8 cellular contexts compared by ENCODE assay signal in genomic region chrX:54044877-54045328, GRCh38. TPM values are rescaled to one million over a fixed set of nuclear protein-coding genes. Genes with fewer than 3 reads are reported as not detected.
DNase-seq lines count a peak whose midpoint lies in the region; ATAC-seq and TF ChIP-seq lines count a peak whose summit lies in the region.

No MANE protein-coding gene starts in this region.

- CTCF ChIA-PET in HEK293 (lab: Yijun Ruan, JAX), result no interaction called here

- no peaks in the 10 kb centered on the region for H3K9me3 Mint-ChIP-seq in activated T-helper 2 cell treated with anti-CD3 and anti-CD28 coated beads, Interferon-gamma antibody, Interleukin-2, Interleukin-4, amounts not matched to agents 10 μg/mL and 5 μg/mL and 100 μg/mL, durations not matched to agents 14 hours and 24 hours and 36 hours

- DNase-seq in activated T-helper 2 cell treated with anti-CD3 and anti-CD28 coated beads, Interferon-gamma antibody, Interleukin-2, Interleukin-4, amounts not matched to agents 10 μg/mL and 5 μg/mL and 100 μg/mL, durations not matched to agents 14 hours and 24 hours and 36 hours (ENCODE audit: low spot score), result no peak
- no peak for DNase-seq in stomach

- H3K36me3 ChIP-seq in BLaER1, result peaks cover 18% of the 10 kb centered on the region
- H3K36me3 ChIP-seq in HEK293 (ENCODE audit: control insufficient read depth in 2 of 2, insufficient read depth in 1 of 2, low read length in 2 of 2), result peaks cover 19 to 23% of the 10 kb centered on the region in 2 experiments
- H3K36me3 ChIP-seq in iPS-18a (ENCODE audit: control insufficient read depth, low read depth, low read length), result peaks cover 14% of the 10 kb centered on the region
- peaks cover 0 to 22% (median 21%) of the 10 kb centered on the region in 4 donors for H3K36me3 ChIP-seq in stomach

- H3K4me3 ChIP-seq in BLaER1, result peak overlapping the region; percentile 73
- H3K4me3 ChIP-seq in HEK293 (ENCODE audit: low read depth, low read length), result peak overlapping the region; percentile 39
- peak overlapping the region; percentile 47 for H3K4me3 ChIP-seq in iPS-18a (ENCODE audit: low read length)
- H3K4me3 ChIP-seq in stomach, result peak overlapping the region; percentile 20 to 72 (median 60)

- TF ChIP-seq CTCF in HEK293 (tag by site-specific recombination; IDR thresholded peaks at IDR 0.05) (no peak), stomach (IDR thresholded peaks at IDR 0.05) (no peak)

- TF ChIP-seq EP300 in stomach (IDR thresholded peaks at IDR 0.05), result no peak

- H3K9me3 ChIP-seq in BLaER1 (peaks cover 10% of the 10 kb centered on the region; the same call in 1 of the 2 replicates), HEK293 (ENCODE audit: control insufficient read depth, insufficient read depth, low read depth, low read length) (no peaks in the 10 kb centered on the region; the same call in 1 of the 2 replicates), iPS-18a (ENCODE audit: control insufficient read depth, low read depth, low read length) (peaks cover 3% of the 10 kb centered on the region), stomach (no peaks in the 10 kb centered on the region)

- H3K4me1 ChIP-seq in BLaER1 (peaks cover 16% of the 10 kb centered on the region), HEK293 (ENCODE audit: control insufficient read depth, insufficient read depth, low read length) (no peaks in the 10 kb centered on the region), iPS-18a (ENCODE audit: control insufficient read depth, low read depth, low read length) (no peaks in the 10 kb centered on the region), stomach (peaks cover 0 to 20% (median 5%) of the 10 kb centered on the region in 4 donors)

- no peaks in the 10 kb centered on the region for H4K20me1 ChIP-seq in BLaER1

- no peak for TF ChIP-seq POLR2A in stomach (IDR thresholded peaks at IDR 0.05)

- no peaks in the 10 kb centered on the region for H3K27me3 Mint-ChIP-seq in activated T-helper 2 cell treated with anti-CD3 and anti-CD28 coated beads, Interferon-gamma antibody, Interleukin-2, Interleukin-4, amounts not matched to agents 10 μg/mL and 5 μg/mL and 100 μg/mL, durations not matched to agents 14 hours and 24 hours and 36 hours (ENCODE audit: low read depth)

- H3K9ac ChIP-seq in BLaER1 (peak overlapping the region; percentile 93), iPS-18a (ENCODE audit: low read length) (peak overlapping the region; percentile 82)

- H3K27ac ChIP-seq in BLaER1 (peak overlapping the region; percentile 94), HEK293 (ENCODE audit: extremely low read depth, low read depth, low read length) (peak overlapping the region; percentile 98), iPS-18a (ENCODE audit: low read length) (peak overlapping the region; percentile 32), stomach (peak overlapping the region; percentile 88 to 95 (median 93))

- 4 to 47% (median 39%) methylated on average over 2 to 10 of the region's 10 CpGs for WGBS in stomach, 5 donors

- peak overlapping the region; percentile 95 for H3K27ac Mint-ChIP-seq in activated T-helper 2 cell treated with anti-CD3 and anti-CD28 coated beads, Interferon-gamma antibody, Interleukin-2, Interleukin-4, amounts not matched to agents 10 μg/mL and 5 μg/mL and 100 μg/mL, durations not matched to agents 14 hours and 24 hours and 36 hours

- H3K4me1 Mint-ChIP-seq in activated T-helper 2 cell treated with anti-CD3 and anti-CD28 coated beads, Interferon-gamma antibody, Interleukin-2, Interleukin-4, amounts not matched to agents 10 μg/mL and 5 μg/mL and 100 μg/mL, durations not matched to agents 14 hours and 24 hours and 36 hours (ENCODE audit: low read depth), result peaks cover 15% of the 10 kb centered on the region

- peak overlapping the region; percentile 72 for H3K4me2 ChIP-seq in BLaER1

- H3K36me3 Mint-ChIP-seq in activated T-helper 2 cell treated with anti-CD3 and anti-CD28 coated beads, Interferon-gamma antibody, Interleukin-2, Interleukin-4, amounts not matched to agents 10 μg/mL and 5 μg/mL and 100 μg/mL, durations not matched to agents 14 hours and 24 hours and 36 hours (ENCODE audit: low read depth), result peaks cover 14% of the 10 kb centered on the region

- intact Hi-C loops in activated T-helper 2 cell treated with anti-CD3 and anti-CD28 coated beads, Interferon-gamma antibody, Interleukin-2, Interleukin-4, amounts not matched to agents 10 μg/mL and 5 μg/mL and 100 μg/mL, durations not matched to agents 14 hours and 24 hours and 36 hours (cut with micrococcal nuclease), result loop anchor here (1.0 to 10.0 kb wide), 9 partner anchors 138 to 1120 kb away; partner anchors contain the start of genes FAM120C, GNL3L, KDM5C and MAGED2
- intact Hi-C loops in stomach (cut with DNase I; ENCODE audit: low total_unique reads), result no loop called here

- POLR2A ChIA-PET in HEK293 (lab: Yijun Ruan, JAX), result interaction anchor here (0.8 to 3.6 kb wide), 8 partner anchors 15 to 955 kb away, joined by 3 to 36 read pairs (median 5); partner anchors contain the start of genes APEX2, FAM120C, RIBC1 and SMC1A

- H3K27me3 ChIP-seq in BLaER1 (peaks cover 47% of the 10 kb centered on the region), iPS-18a (ENCODE audit: control insufficient read depth, insufficient read depth, low read length) (no peaks in the 10 kb centered on the region), stomach (no peaks in the 10 kb centered on the region)

- no peak for ATAC-seq in GM19324 (IDR thresholded peaks at IDR 0.05; ENCODE audit: low FRiP score, unreplicated experiment)
- ATAC-seq in HG03159 (IDR thresholded peaks at IDR 0.05; ENCODE audit: unreplicated experiment), result no peak
- no peak for ATAC-seq in activated CD4-positive, CD25-positive, alpha-beta regulatory T cell treated with anti-CD3 and anti-CD28 coated beads, Interleukin-2, amount 50 U/mL, for 24 hours

- peak overlapping the region; percentile 88 for H3K4me3 Mint-ChIP-seq in activated T-helper 2 cell treated with anti-CD3 and anti-CD28 coated beads, Interferon-gamma antibody, Interleukin-2, Interleukin-4, amounts not matched to agents 10 μg/mL and 5 μg/mL and 100 μg/mL, durations not matched to agents 14 hours and 24 hours and 36 hours (ENCODE audit: low read depth)

TF ChIP-seq in HEK293, 187 proteins besides CTCF, POLR2A, EP300 and RAD21 (continues in another document):
- 0 out of 2 replicates have a peak, but pooled peaks have one; percentile 14 for TF ChIP-seq ZBTB11 (tag by site-specific recombination; conservative IDR thresholded peaks at IDR 0.05; ENCODE audit: low read depth)
- peak; percentile 34 for TF ChIP-seq PRDM10 (tag by site-specific recombination; IDR thresholded peaks at IDR 0.05)

RNA-seq across cellular contexts. Expression of gene PHF8, which starts 0.6 kb away (rescaled TPM):
- 41.8 and 47.5 TPM in 2 replicates for total RNA-seq in activated T-helper 2 cell treated with anti-CD3 and anti-CD28 coated beads, Interferon-gamma antibody, Interleukin-2, Interleukin-4, amounts not matched to agents 10 μg/mL and 5 μg/mL and 100 μg/mL, durations not matched to agents 14 hours and 24 hours and 36 hours
- total RNA-seq in stomach, result 10 to 100 TPM; 13.6 to 65.2 (median 37.6) TPM
- polyA plus RNA-seq in stomach, result 1 to 10 TPM; 3.4 to 6.0 (median 4.9) TPM

Comparison
In these comparisons a context has a peak if more than half of its experiments do, and no peak if none do; other contexts are left out.
1. H3K27ac ChIP-seq: peak in every context shown above with its lines; median percentile 98 in HEK293; 94 in BLaER1; 93 in stomach; 32 in iPS-18a.